Comparison of ENCODE assay signal across 8 cellular contexts in genomic region chr6:167827062-167827587, GRCh38. TPM values are rescaled to one million over a fixed set of nuclear protein-coding genes. Genes with fewer than 3 reads are reported as not detected.
DNase-seq lines count a peak whose midpoint lies in the region; ATAC-seq, FAIRE-seq and TF ChIP-seq lines count a peak whose summit lies in the region.

No MANE protein-coding gene starts in this region.

- WGBS in esophagus, 2 donors, result 1 to 5% methylated on average over 13 to 70 of the region's 77 CpGs

- POLR2A ChIA-PET in BJ (lab: Charles Lee), result no interaction called here

- DNase-seq in BJ (ENCODE audit: low read depth), result no peak
- DNase-seq in SJSA1 (ENCODE audit: low read depth in 1 of 2, low spot score in 2 of 2), result no peak
- peak; percentile 56 for DNase-seq in progenitor cell of endocrine pancreas (ENCODE audit: low spot score, unreplicated experiment)
- no peak for DNase-seq in cortex of kidney (lab: John Stamatoyannopoulos, UW)
- DNase-seq in D721Med (ENCODE audit: insufficient read length, low spot score), result no peak

- H3K9me3 ChIP-seq in SJSA1 (replicated peaks) (no peaks in the 10 kb centered on the region; the same call in 1 of the 2 replicates), esophagus (ENCODE audit: control insufficient read depth in 2 of 2, insufficient read depth in 1 of 2, low read depth in 1 of 2, low read length in 1 of 2) (peaks cover 0 to 3% of the 10 kb centered on the region in 2 donors)

- no peaks in the 10 kb centered on the region for H3K9me3 Mint-ChIP-seq in progenitor cell of endocrine pancreas (ENCODE audit: low read depth)

- no peak overlapping the region for H3K27ac ChIP-seq in SJSA1
- peak overlapping the region; percentile 86 to 92 for H3K27ac ChIP-seq in esophagus (ENCODE audit: low read depth in 2 of 2, low read length in 1 of 2)

- H3K4me3 Mint-ChIP-seq in progenitor cell of endocrine pancreas (ENCODE audit: low read depth), result peak overlapping the region; percentile 96

- peaks cover 11% of the 10 kb centered on the region for H3K36me3 Mint-ChIP-seq in progenitor cell of endocrine pancreas (ENCODE audit: insufficient read depth)

- H3K4me3 ChIP-seq in BJ (ENCODE audit: low read depth, low read length) (peak overlapping the region; percentile 70), SJSA1 (peak overlapping the region; percentile 87), esophagus (ENCODE audit: low read depth in 1 of 2, low read length in 2 of 2) (peak overlapping the region; percentile 82 to 83)

- H3K27me3 ChIP-seq in BJ (ENCODE audit: control insufficient read depth, insufficient read depth, low read length) (no peaks in the 10 kb centered on the region), SJSA1 (replicated peaks) (no peaks in the 10 kb centered on the region), esophagus (ENCODE audit: control insufficient read depth in 1 of 2, insufficient read depth in 2 of 2, low read length in 2 of 2) (no peaks in the 10 kb centered on the region)

- peak; percentile 31 for ATAC-seq in GM18868 (IDR thresholded peaks at IDR 0.05; ENCODE audit: unreplicated experiment)
- ATAC-seq in HG02973 (IDR thresholded peaks at IDR 0.05; ENCODE audit: unreplicated experiment), result peak; percentile 31

- no peak for FAIRE-seq in D721Med (lab: Jason Lieb, UNC)

- peaks cover 42% of the 10 kb centered on the region for H3K4me1 Mint-ChIP-seq in progenitor cell of endocrine pancreas (ENCODE audit: low read depth)

- H3K36me3 ChIP-seq in BJ (ENCODE audit: control insufficient read depth, insufficient read depth, low read length) (no peaks in the 10 kb centered on the region), SJSA1 (peaks cover 3% of the 10 kb centered on the region), esophagus (ENCODE audit: control insufficient read depth in 2 of 2, insufficient read depth in 2 of 2, low read length in 1 of 2) (no peaks in the 10 kb centered on the region)

- H3K4me1 ChIP-seq in SJSA1 (replicated peaks) (peaks cover 26% of the 10 kb centered on the region), esophagus (ENCODE audit: control insufficient read depth in 2 of 2, insufficient read depth in 2 of 2, low read length in 1 of 2) (peaks cover 3 to 9% of the 10 kb centered on the region in 2 donors)

- no peaks in the 10 kb centered on the region for H3K27me3 Mint-ChIP-seq in progenitor cell of endocrine pancreas

- CTCF ChIA-PET in BJ (lab: Yijun Ruan, JAX), result no interaction called here

- TF ChIP-seq CTCF in BJ (IDR thresholded peaks at IDR 0.05; ENCODE audit: insufficient read depth, low read depth, low read length), result no peak
- no peak for TF ChIP-seq CTCF in progenitor cell of endocrine pancreas (IDR thresholded peaks at IDR 0.05; ENCODE audit: unreplicated experiment)
- TF ChIP-seq CTCF in D721Med (IDR thresholded peaks at IDR 0.05; ENCODE audit: insufficient read depth, missing control alignments), result no peak

- H3K27ac Mint-ChIP-seq in progenitor cell of endocrine pancreas, result no peak overlapping the region

RNA-seq across cellular contexts. Expression of gene AFDN, which starts 0.4 kb away (rescaled TPM):
- polyA plus RNA-seq in BJ (2011; rRNA removed) (20.4 and 22.5 TPM in 2 replicates), esophagus (100 to 1,000 TPM in 1 of 2 donors, 10 to 100 TPM in 1; 91.7 to 124 TPM)
- polyA minus RNA-seq in BJ (2011; rRNA and poly(A)+ RNA removed), result 29.9 TPM in 2 replicates
- total RNA-seq in SJSA1 (2014; rRNA removed; shearing (Covaris generic)), result 88.2 and 118 TPM in 2 replicates
- 421 and 423 TPM in 2 replicates for total RNA-seq in progenitor cell of endocrine pancreas
